In genomic region chr9:136111190-136111589, GRCh38 we compare ENCODE assay signal across 14 cellular contexts. TPM values are rescaled to one million over a fixed set of nuclear protein-coding genes. Genes with fewer than 3 reads are reported as not detected.
A peak's percentile ranks its signal among the peaks of the same experiment; 100 is the strongest.
DNase-seq lines count a peak whose midpoint lies in the region; ATAC-seq, FAIRE-seq and TF ChIP-seq lines count a peak whose summit lies in the region.
"Had no signal": no experiment of that assay in that cellular context is flagged by ENCODE, and none has a peak within 500 bp of the region (broad histone marks: within the 10 kb centered on the region; RNA-seq: fewer than 3 reads in every experiment).

No MANE protein-coding gene starts in this region.

- intact Hi-C loops in A673 (cut with micrococcal nuclease; ENCODE audit: unreplicated experiment) (no loop called here), kidney (cut with DNase I) (no loop called here)

- H4K20me1 ChIP-seq in Karpas-422 (ENCODE audit: insufficient read depth, low read depth, low read length) = 0 out of 2 replicates have a peak, but pooled peaks cover 6% of the 10 kb centered on the region

- POLR2A ChIA-PET in A673 (lab: Charles Lee; ENCODE audit: low non-redundant PET) = no interaction called here
- POLR2A ChIA-PET in activated CD8-positive, alpha-beta T cell treated with anti-CD3 and anti-CD28 coated beads, Interleukin-2, amount 10 ng/mL, durations not matched to agents 7 days and 5 days (lab: Charles Lee) = interaction anchor here (1.0 kb wide), 1 partner anchor 20 kb away, joined by 4 read pairs; no protein-coding TSS in a partner anchor

- no peak overlapping the region for H3K4me2 ChIP-seq in Karpas-422 (ENCODE audit: low read depth, low read length, poor library complexity, severe bottlenecking)

- no TSS peak for BruUV-seq in A673 (replicated peaks; lab: Mats Ljungman, UMichigan)

- H3K27ac Mint-ChIP-seq in activated CD8-positive, alpha-beta T cell treated with anti-CD3 and anti-CD28 coated beads, Interleukin-2, amount 10 ng/mL, durations not matched to agents 7 days and 5 days = peak overlapping the region; percentile 98
- no peak overlapping the region for H3K27ac Mint-ChIP-seq in memory B cell

- no peaks in the 10 kb centered on the region for H3K27me3 ChIP-seq in A673 (replicated peaks; ENCODE audit: insufficient read depth, low read depth, low read length, poor library complexity)
- no peaks in the 10 kb centered on the region for H3K27me3 ChIP-seq in GM06990 (replicated peaks; ENCODE audit: control insufficient read depth, insufficient read depth, low read length)
- no peaks in the 10 kb centered on the region for H3K27me3 ChIP-seq in Karpas-422 (ENCODE audit: low read length)
- H3K27me3 ChIP-seq: adrenal gland, right atrium auricular region had no signal

- H3K9me3 ChIP-seq in A673 (ENCODE audit: low read depth, low read length, poor library complexity, severe bottlenecking) = no peaks in the 10 kb centered on the region
- no peaks in the 10 kb centered on the region for H3K9me3 ChIP-seq in Karpas-422 (ENCODE audit: low read length)
- no peaks in the 10 kb centered on the region for H3K9me3 ChIP-seq in kidney (ENCODE audit: control insufficient read depth in 1 of 2, low read length in 2 of 2)
- H3K9me3 ChIP-seq: adrenal gland, right atrium auricular region had no signal

- H3K36me3 ChIP-seq in A673 (ENCODE audit: insufficient read depth, low read length, poor library complexity, severe bottlenecking) (peaks cover 19% of the 10 kb centered on the region), GM06990 (ENCODE audit: control insufficient read depth, insufficient read depth, low read length) (peaks cover 2% of the 10 kb centered on the region), Karpas-422 (ENCODE audit: insufficient read depth, low read length) (no peaks in the 10 kb centered on the region), kidney (ENCODE audit: control insufficient read depth in 1 of 2, insufficient read depth in 2 of 2, low read length in 2 of 2) (no peaks in the 10 kb centered on the region)

- H3K4me3 Mint-ChIP-seq in activated CD8-positive, alpha-beta T cell treated with anti-CD3 and anti-CD28 coated beads, Interleukin-2, amount 10 ng/mL, durations not matched to agents 7 days and 5 days = peak overlapping the region; percentile 87
- peak overlapping the region; percentile 59 for H3K4me3 Mint-ChIP-seq in memory B cell

- FAIRE-seq in kidney (lab: Jason Lieb, UNC) = no peak

- H3K9ac ChIP-seq in Karpas-422 (ENCODE audit: low read length) = no peak overlapping the region
- no peak overlapping the region for H3K9ac ChIP-seq in kidney (ENCODE audit: low read length in 2 of 2)

- DNase-seq in A673 (ENCODE audit: low spot score) (no peak), GM06990 (ENCODE audit: extremely low read depth, insufficient read length) (no peak), memory B cell (ENCODE audit: low spot score in 2 of 2) (no peak), Karpas-422 (no peak), NCI-H1092 treated with DMSO at 0.1 percent for 48 hours (lab: John Stamatoyannopoulos, UW) (no peak), kidney (no peak)
- DNase-seq in activated CD8-positive, alpha-beta T cell treated with anti-CD3 and anti-CD28 coated beads, Interleukin-2, amount 10 ng/mL, durations not matched to agents 7 days and 5 days = no peak
- DNase-seq: adrenal gland; KG1; NCI-H187 treated with DMSO at 0.1 percent for 48 hours; NK-92 treated with Interleukin-12 subunit alpha and Interleukin-12 subunit beta, amount 100 ng/mL, for 24 hours; stimulated activated CD4-positive, alpha-beta T cell treated with anti-CD3 and anti-CD28 coated beads, Interleukin-4, amount 100 ng/mL, for 24 hours had no signal

- H3K36me3 Mint-ChIP-seq in activated CD8-positive, alpha-beta T cell treated with anti-CD3 and anti-CD28 coated beads, Interleukin-2, amount 10 ng/mL, durations not matched to agents 7 days and 5 days (ENCODE audit: low read depth) = peaks cover 37% of the 10 kb centered on the region
- no peaks in the 10 kb centered on the region for H3K36me3 Mint-ChIP-seq in memory B cell

- CTCF ChIA-PET in A673 (lab: Charles Lee) = no interaction called here
- CTCF ChIA-PET in activated CD8-positive, alpha-beta T cell treated with anti-CD3 and anti-CD28 coated beads, Interleukin-2, amount 10 ng/mL, durations not matched to agents 7 days and 5 days (lab: Charles Lee) = no interaction called here

- H2AFZ ChIP-seq in Karpas-422 (ENCODE audit: low read length) = no peak overlapping the region

- no peaks in the 10 kb centered on the region for H3K9me2 ChIP-seq in Karpas-422 (replicated peaks; ENCODE audit: insufficient read depth, low read length)

- H3K9me3 Mint-ChIP-seq in activated CD8-positive, alpha-beta T cell treated with anti-CD3 and anti-CD28 coated beads, Interleukin-2, amount 10 ng/mL, durations not matched to agents 7 days and 5 days (ENCODE audit: insufficient read depth) = no peaks in the 10 kb centered on the region
- H3K9me3 Mint-ChIP-seq in memory B cell = no peaks in the 10 kb centered on the region

- no peaks in the 10 kb centered on the region for H3K27me3 Mint-ChIP-seq in activated CD8-positive, alpha-beta T cell treated with anti-CD3 and anti-CD28 coated beads, Interleukin-2, amount 10 ng/mL, durations not matched to agents 7 days and 5 days (ENCODE audit: low read depth)
- H3K27me3 Mint-ChIP-seq in memory B cell = no peaks in the 10 kb centered on the region

- peaks cover 81% of the 10 kb centered on the region for H3K4me1 Mint-ChIP-seq in activated CD8-positive, alpha-beta T cell treated with anti-CD3 and anti-CD28 coated beads, Interleukin-2, amount 10 ng/mL, durations not matched to agents 7 days and 5 days (ENCODE audit: low read depth)
- H3K4me1 Mint-ChIP-seq in memory B cell = peaks cover 20% of the 10 kb centered on the region

- H3K4me3 ChIP-seq in A673 (ENCODE audit: low read depth, low read length, poor library complexity, severe bottlenecking) = no peak overlapping the region
- peak overlapping the region; percentile 73 for H3K4me3 ChIP-seq in GM06990 (replicated peaks; ENCODE audit: low read depth, low read length)
- no peak overlapping the region for H3K4me3 ChIP-seq in Karpas-422 (ENCODE audit: low read length)
- H3K4me3 ChIP-seq in kidney (ENCODE audit: low read length in 2 of 2) = no peak overlapping the region
- H3K4me3 ChIP-seq: adrenal gland, right atrium auricular region had no signal

- H3K4me1 ChIP-seq in A673 (ENCODE audit: insufficient read depth, low read length, poor library complexity, severe bottlenecking) (peaks cover 49% of the 10 kb centered on the region), Karpas-422 (ENCODE audit: low read length) (peaks cover 15% of the 10 kb centered on the region), kidney (ENCODE audit: control insufficient read depth in 1 of 2, insufficient read depth in 1 of 2, low read depth in 1 of 2, low read length in 2 of 2) (peaks cover 0 to 14% of the 10 kb centered on the region in 2 donors)

- no peak for ATAC-seq in activated CD8-positive, alpha-beta T cell treated with anti-CD3 and anti-CD28 coated beads, Interleukin-2, amount 10 ng/mL, durations not matched to agents 7 days and 5 days
- no peak for ATAC-seq in memory B cell (ENCODE audit: low read depth)
- ATAC-seq in HG03565 (IDR thresholded peaks at IDR 0.05; ENCODE audit: unreplicated experiment) = no peak

- TF ChIP-seq CTCF in A673 (conservative IDR thresholded peaks at IDR 0.05; ENCODE audit: low read depth, low read length) (no peak), GM06990 (IDR thresholded peaks at IDR 0.05; ENCODE audit: insufficient read depth, low read length, poor library complexity, severe bottlenecking) (no peak), kidney (IDR thresholded peaks at IDR 0.05; ENCODE audit: borderline replicate concordance, extremely low read depth, insufficient read depth) (no peak)

- H3K27ac ChIP-seq in A673 (ENCODE audit: low read depth, low read length, poor library complexity, severe bottlenecking) (peak overlapping the region; percentile 92), Karpas-422 (ENCODE audit: low read length) (no peak overlapping the region), kidney (ENCODE audit: low read depth in 2 of 2, low read length in 2 of 2) (no peak overlapping the region)
- H3K27ac ChIP-seq: adrenal gland had no signal

- no peaks in the 10 kb centered on the region for H3K79me2 ChIP-seq in Karpas-422 (ENCODE audit: low read length)

RNA-seq across cellular contexts. Expression of gene TMEM250, which starts 7.5 kb away (rescaled TPM):
- total RNA-seq in A673 (2021) (44.7 and 48.4 TPM in 2 replicates), kidney (33.1 TPM)
- total RNA-seq in activated CD8-positive, alpha-beta T cell treated with anti-CD3 and anti-CD28 coated beads, Interleukin-2, amount 10 ng/mL, durations not matched to agents 7 days and 5 days = 10 to 100 TPM; 56.5 to 57.0 TPM
- total RNA-seq in Karpas-422 (2014; rRNA removed; shearing (Covaris generic); ENCODE audit: low replicate concordance) = 15.1 and 40.9 TPM in 2 replicates
- 22.2 TPM for polyA plus RNA-seq in kidney (ENCODE audit: insufficient read depth, low read depth, low replicate concordance)

RNA-seq across cellular contexts. Expression of gene NACC2, which starts 16.1 kb away (rescaled TPM):
- total RNA-seq in A673 (2021) (19.5 and 22.7 TPM in 2 replicates), kidney (30.9 TPM)
- total RNA-seq in activated CD8-positive, alpha-beta T cell treated with anti-CD3 and anti-CD28 coated beads, Interleukin-2, amount 10 ng/mL, durations not matched to agents 7 days and 5 days = 1 to 10 TPM; 5.6 to 6.4 TPM
- not detected in 2 replicates for total RNA-seq in Karpas-422 (2014; rRNA removed; shearing (Covaris generic); ENCODE audit: low replicate concordance)
- 7.1 TPM for polyA plus RNA-seq in kidney (ENCODE audit: insufficient read depth, low read depth, low replicate concordance)
